ENCODE assay signal across 1 cellular context in genomic region chr7:7968544-7969305, GRCh38.
TF ChIP-seq lines count a peak whose summit lies in the region.

Gene GLCCI1, plus strand, starts transcription at chr7:7968796. Its CDS starts 555 bp downstream, at chr7:7969351.

TF ChIP-seq in HepG2, 621 proteins besides CTCF, POLR2A, EP300 and RAD21 (continued from another document and continues in another):
- TF ChIP-seq ZNF414 (CRISPR knock-in tag; IDR thresholded peaks at IDR 0.05) (no peak), BRD4 (CRISPR knock-in tag; IDR thresholded peaks at IDR 0.05) (no peak), RARA (CRISPR knock-in tag; IDR thresholded peaks at IDR 0.05) (no peak), NR2F6 (IDR thresholded peaks at IDR 0.05) (no peak), NR2F6 (CRISPR knock-in tag; IDR thresholded peaks at IDR 0.05) (no peak), KLF6 (CRISPR knock-in tag; IDR thresholded peaks at IDR 0.05) (0 out of 2 replicates have a peak, but pooled peaks have one; percentile 60), MEF2D (CRISPR knock-in tag; IDR thresholded peaks at IDR 0.05) (no peak), ZSCAN21 (CRISPR knock-in tag; IDR thresholded peaks at IDR 0.05; ENCODE audit: borderline replicate concordance) (no peak), BRCA1 (CRISPR knock-in tag; IDR thresholded peaks at IDR 0.05) (0 out of 2 replicates have a peak, but pooled peaks have one; percentile 33), ZNF430 (CRISPR knock-in tag; IDR thresholded peaks at IDR 0.05) (peak; percentile 55; the same call in 1 of the 2 replicates), ZNF468 (CRISPR knock-in tag; IDR thresholded peaks at IDR 0.05) (no peak), ZKSCAN1 (IDR thresholded peaks at IDR 0.05; ENCODE audit: low read length) (no peak), ARNTL (CRISPR knock-in tag; IDR thresholded peaks at IDR 0.05) (0 out of 2 replicates have a peak, but pooled peaks have one; percentile 47), ONECUT2 (CRISPR knock-in tag; IDR thresholded peaks at IDR 0.05) (no peak), LRRFIP1 (CRISPR knock-in tag; conservative IDR thresholded peaks at IDR 0.05) (no peak), ZNF792 (CRISPR knock-in tag; IDR thresholded peaks at IDR 0.05) (no peak; the same call in 1 of the 2 replicates), NRL (CRISPR knock-in tag; IDR thresholded peaks at IDR 0.05; ENCODE audit: borderline replicate concordance) (peak; percentile 54; the same call in 1 of the 2 replicates), ZNF350 (CRISPR knock-in tag; IDR thresholded peaks at IDR 0.05; ENCODE audit: borderline replicate concordance, low read depth) (peak; percentile 32; the same call in 1 of the 2 replicates), LCORL (IDR thresholded peaks at IDR 0.05) (no peak), LCORL (CRISPR knock-in tag; IDR thresholded peaks at IDR 0.05) (peak; percentile 52; the same call in 1 of the 2 replicates), ELF1 (CRISPR knock-in tag; IDR thresholded peaks at IDR 0.05) (peak; percentile 69), HOXA3 (CRISPR knock-in tag; IDR thresholded peaks at IDR 0.05) (peak; percentile 36; the same call in 1 of the 2 replicates), ZFP90 (CRISPR knock-in tag; IDR thresholded peaks at IDR 0.05; ENCODE audit: borderline replicate concordance) (peak; percentile 58; the same call in 1 of the 2 replicates), ZNF367 (CRISPR knock-in tag; IDR thresholded peaks at IDR 0.05; ENCODE audit: borderline replicate concordance) (no peak), E2F2 (CRISPR knock-in tag; IDR thresholded peaks at IDR 0.05; ENCODE audit: borderline replicate concordance) (no peak), ZBTB37 (CRISPR knock-in tag; IDR thresholded peaks at IDR 0.05) (no peak), GTF2F1 (IDR thresholded peaks at IDR 0.05; ENCODE audit: low read length) (no peak), ZNF841 (CRISPR knock-in tag; IDR thresholded peaks at IDR 0.05; ENCODE audit: borderline replicate concordance) (no peak), PHB2 (IDR thresholded peaks at IDR 0.05; ENCODE audit: partially characterized antibody) (no peak), SUZ12 (IDR thresholded peaks at IDR 0.05; ENCODE audit: low read depth, low read length) (no peak), ZFP36L1 (CRISPR knock-in tag; IDR thresholded peaks at IDR 0.05) (no peak), NR1H2 (CRISPR knock-in tag; IDR thresholded peaks at IDR 0.05; ENCODE audit: borderline replicate concordance, low read depth) (0 out of 2 replicates have a peak, but pooled peaks have one; percentile 57), ZNF260 (CRISPR knock-in tag; IDR thresholded peaks at IDR 0.05; ENCODE audit: borderline replicate concordance, low read depth) (no peak), ADNP (CRISPR knock-in tag; IDR thresholded peaks at IDR 0.05) (no peak), SNRNP70 (IDR thresholded peaks at IDR 0.05; ENCODE audit: low read depth, low read length) (no peak), GATAD2A (CRISPR knock-in tag; IDR thresholded peaks at IDR 0.05) (peak; percentile 46; the same call in 1 of the 2 replicates), JUND (CRISPR knock-in tag; IDR thresholded peaks at IDR 0.05) (peak; percentile 21; the same call in 1 of the 2 replicates), SCMH1 (CRISPR knock-in tag; IDR thresholded peaks at IDR 0.05; ENCODE audit: borderline replicate concordance) (no peak), ZNF709 (CRISPR knock-in tag; IDR thresholded peaks at IDR 0.05) (no peak), ZBTB20 (CRISPR knock-in tag; IDR thresholded peaks at IDR 0.05; ENCODE audit: borderline replicate concordance, low read depth) (0 out of 2 replicates have a peak, but pooled peaks have one; percentile 12), ZNF607 (CRISPR knock-in tag; IDR thresholded peaks at IDR 0.05; ENCODE audit: borderline replicate concordance) (peak; percentile 51; the same call in 1 of the 2 replicates), TEAD2 (CRISPR knock-in tag; IDR thresholded peaks at IDR 0.05) (no peak), ZBTB25 (CRISPR knock-in tag; IDR thresholded peaks at IDR 0.05) (no peak), IRF9 (CRISPR knock-in tag; IDR thresholded peaks at IDR 0.05; ENCODE audit: borderline replicate concordance) (peak; percentile 33; the same call in 1 of the 2 replicates), STAG1 (CRISPR knock-in tag; IDR thresholded peaks at IDR 0.05) (no peak), ZNF20 (CRISPR knock-in tag; IDR thresholded peaks at IDR 0.05) (no peak), RNF2 (conservative IDR thresholded peaks at IDR 0.05; ENCODE audit: low read depth) (no peak; the same call in 1 of the 2 replicates), STAT5B (CRISPR knock-in tag; IDR thresholded peaks at IDR 0.05) (no peak), ZNF282 (IDR thresholded peaks at IDR 0.05; ENCODE audit: partially characterized antibody) (no peak), ZNF891 (CRISPR knock-in tag; IDR thresholded peaks at IDR 0.05) (no peak)
- TF ChIP-seq, protein P1, sequence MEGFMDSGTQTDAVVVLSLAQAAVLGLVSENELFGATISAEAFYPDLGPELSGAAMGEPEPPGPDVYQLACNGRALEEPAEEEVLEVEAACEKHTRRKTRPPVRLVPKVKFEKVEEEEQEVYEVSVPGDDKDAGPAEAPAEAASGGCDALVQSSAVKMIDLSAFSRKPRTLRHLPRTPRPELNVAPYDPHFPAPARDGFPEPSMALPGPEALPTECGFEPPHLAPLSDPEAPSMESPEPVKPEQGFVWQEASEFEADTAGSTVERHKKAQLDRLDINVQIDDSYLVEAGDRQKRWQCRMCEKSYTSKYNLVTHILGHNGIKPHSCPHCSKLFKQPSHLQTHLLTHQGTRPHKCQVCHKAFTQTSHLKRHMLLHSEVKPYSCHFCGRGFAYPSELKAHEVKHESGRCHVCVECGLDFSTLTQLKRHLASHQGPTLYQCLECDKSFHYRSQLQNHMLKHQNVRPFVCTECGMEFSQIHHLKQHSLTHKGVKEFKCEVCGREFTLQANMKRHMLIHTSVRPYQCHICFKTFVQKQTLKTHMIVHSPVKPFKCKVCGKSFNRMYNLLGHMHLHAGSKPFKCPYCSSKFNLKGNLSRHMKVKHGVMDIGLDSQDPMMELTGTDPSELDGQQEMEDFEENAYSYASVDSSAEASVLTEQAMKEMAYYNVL (CRISPR knock-in tag; IDR thresholded peaks at IDR 0.05; ENCODE audit: borderline replicate concordance), result peak; percentile 61; the same call in 1 of the 2 replicates
- TF ChIP-seq, protein P2, sequence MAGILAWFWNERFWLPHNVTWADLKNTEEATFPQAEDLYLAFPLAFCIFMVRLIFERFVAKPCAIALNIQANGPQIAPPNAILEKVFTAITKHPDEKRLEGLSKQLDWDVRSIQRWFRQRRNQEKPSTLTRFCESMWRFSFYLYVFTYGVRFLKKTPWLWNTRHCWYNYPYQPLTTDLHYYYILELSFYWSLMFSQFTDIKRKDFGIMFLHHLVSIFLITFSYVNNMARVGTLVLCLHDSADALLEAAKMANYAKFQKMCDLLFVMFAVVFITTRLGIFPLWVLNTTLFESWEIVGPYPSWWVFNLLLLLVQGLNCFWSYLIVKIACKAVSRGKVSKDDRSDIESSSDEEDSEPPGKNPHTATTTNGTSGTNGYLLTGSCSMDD (CRISPR knock-in tag; IDR thresholded peaks at IDR 0.05), result no peak
- TF ChIP-seq, protein P3, sequence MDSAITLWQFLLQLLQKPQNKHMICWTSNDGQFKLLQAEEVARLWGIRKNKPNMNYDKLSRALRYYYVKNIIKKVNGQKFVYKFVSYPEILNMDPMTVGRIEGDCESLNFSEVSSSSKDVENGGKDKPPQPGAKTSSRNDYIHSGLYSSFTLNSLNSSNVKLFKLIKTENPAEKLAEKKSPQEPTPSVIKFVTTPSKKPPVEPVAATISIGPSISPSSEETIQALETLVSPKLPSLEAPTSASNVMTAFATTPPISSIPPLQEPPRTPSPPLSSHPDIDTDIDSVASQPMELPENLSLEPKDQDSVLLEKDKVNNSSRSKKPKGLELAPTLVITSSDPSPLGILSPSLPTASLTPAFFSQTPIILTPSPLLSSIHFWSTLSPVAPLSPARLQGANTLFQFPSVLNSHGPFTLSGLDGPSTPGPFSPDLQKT (CRISPR knock-in tag; IDR thresholded peaks at IDR 0.05; ENCODE audit: borderline replicate concordance), result no peak
- TF ChIP-seq, protein P4, sequence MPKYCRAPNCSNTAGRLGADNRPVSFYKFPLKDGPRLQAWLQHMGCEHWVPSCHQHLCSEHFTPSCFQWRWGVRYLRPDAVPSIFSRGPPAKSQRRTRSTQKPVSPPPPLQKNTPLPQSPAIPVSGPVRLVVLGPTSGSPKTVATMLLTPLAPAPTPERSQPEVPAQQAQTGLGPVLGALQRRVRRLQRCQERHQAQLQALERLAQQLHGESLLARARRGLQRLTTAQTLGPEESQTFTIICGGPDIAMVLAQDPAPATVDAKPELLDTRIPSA (CRISPR knock-in tag; IDR thresholded peaks at IDR 0.05; ENCODE audit: borderline replicate concordance), result 0 out of 2 replicates have a peak, but pooled peaks have one; percentile 1
- TF ChIP-seq, protein P5, sequence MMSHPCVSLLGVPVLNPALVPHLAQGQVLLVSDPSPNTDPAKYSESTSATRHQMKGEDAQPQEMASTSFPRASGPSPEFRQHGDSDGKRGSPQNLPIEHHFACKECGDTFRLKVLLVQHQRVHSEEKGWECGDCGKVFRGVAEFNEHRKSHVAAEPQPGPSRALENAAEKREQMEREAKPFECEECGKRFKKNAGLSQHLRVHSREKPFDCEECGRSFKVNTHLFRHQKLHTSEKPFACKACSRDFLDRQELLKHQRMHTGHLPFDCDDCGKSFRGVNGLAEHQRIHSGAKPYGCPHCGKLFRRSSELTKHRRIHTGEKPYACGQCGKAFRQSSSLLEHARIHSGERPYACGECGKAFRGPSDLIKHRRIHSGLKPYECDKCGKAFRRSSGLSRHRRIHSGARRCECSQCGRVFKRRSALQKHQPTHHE (CRISPR knock-in tag; IDR thresholded peaks at IDR 0.05; ENCODE audit: borderline replicate concordance), result peak; percentile 80; the same call in 1 of the 2 replicates
